In genomic region chr4:23232987-23233386, GRCh38 we compare ENCODE assay signal across 24 cellular contexts.
"Had no signal": no experiment of that assay in that cellular context is flagged by ENCODE, and none has a peak within 500 bp of the region (broad histone marks: within the 10 kb centered on the region; RNA-seq: fewer than 3 reads in every experiment).

No MANE protein-coding gene starts in this region.

- H3K4me1 Mint-ChIP-seq: activated CD4-positive, alpha-beta T cell treated with anti-CD3 and anti-CD28 coated beads, Interleukin-2, amount 10 ng/mL, durations not matched to agents 24 days and 14 days; activated naive CD8-positive, alpha-beta T cell treated with anti-CD3 and anti-CD28 coated beads, Interleukin-2, amount 50 U/mL, for 24 hours; activated T-helper 17 cell treated with anti-CD3 and anti-CD28 coated beads, Interleukin-2, amount 50 U/mL, for 72 hours; memory B cell; stimulated activated naive CD8-positive, alpha-beta T cell treated with anti-CD3 and anti-CD28 coated beads, Interleukin-15, amount 100 ng/mL, for 72 hours had no signal

- H3K27ac Mint-ChIP-seq: activated CD4-positive, alpha-beta T cell treated with anti-CD3 and anti-CD28 coated beads, Interleukin-2, amount 10 ng/mL, durations not matched to agents 24 days and 14 days; activated CD8-positive, alpha-beta T cell treated with anti-CD3 and anti-CD28 coated beads for 36 hours; activated naive CD8-positive, alpha-beta T cell treated with anti-CD3 and anti-CD28 coated beads, Interleukin-2, amount 50 U/mL, for 24 hours; activated T-helper 17 cell treated with anti-CD3 and anti-CD28 coated beads, Interleukin-2, amount 50 U/mL, for 72 hours; memory B cell; natural killer cell treated with Interleukin-12 subunit alpha and Interleukin-12 subunit beta and Interleukin-15 and Interleukin-18, amount 100 ng/mL, for 72 hours; stimulated activated naive CD8-positive, alpha-beta T cell treated with anti-CD3 and anti-CD28 coated beads, Interleukin-15, amount 100 ng/mL, for 72 hours had no signal

- H3K9me3 Mint-ChIP-seq: activated CD4-positive, alpha-beta T cell treated with anti-CD3 and anti-CD28 coated beads, Interleukin-2, amount 10 ng/mL, durations not matched to agents 24 days and 14 days; activated CD8-positive, alpha-beta T cell treated with anti-CD3 and anti-CD28 coated beads for 36 hours; activated naive CD8-positive, alpha-beta T cell treated with anti-CD3 and anti-CD28 coated beads, Interleukin-2, amount 50 U/mL, for 24 hours; activated T-helper 17 cell treated with anti-CD3 and anti-CD28 coated beads, Interleukin-2, amount 50 U/mL, for 72 hours; stimulated activated naive CD8-positive, alpha-beta T cell treated with anti-CD3 and anti-CD28 coated beads, Interleukin-15, amount 100 ng/mL, for 72 hours had no signal

- H3K4me3 ChIP-seq: esophagus muscularis mucosa, pancreas, smooth muscle cell, testis, upper lobe of left lung had no signal

- ATAC-seq: activated CD8-positive, alpha-beta T cell treated with anti-CD3 and anti-CD28 coated beads for 36 hours; activated naive CD8-positive, alpha-beta T cell treated with anti-CD3 and anti-CD28 coated beads, Interleukin-2, amount 50 U/mL, for 24 hours; activated T-helper 17 cell treated with anti-CD3 and anti-CD28 coated beads, Interleukin-2, amount 50 U/mL, for 72 hours; left ventricle myocardium superior; natural killer cell treated with Interleukin-12 subunit alpha and Interleukin-12 subunit beta and Interleukin-15 and Interleukin-18, amount 100 ng/mL, for 72 hours; pancreas; sciatic nerve; stimulated activated naive CD8-positive, alpha-beta T cell treated with anti-CD3 and anti-CD28 coated beads, Interleukin-15, amount 100 ng/mL, for 72 hours had no signal

- H3K27me3 Mint-ChIP-seq: activated CD4-positive, alpha-beta T cell treated with anti-CD3 and anti-CD28 coated beads, Interleukin-2, amount 10 ng/mL, durations not matched to agents 24 days and 14 days; activated CD8-positive, alpha-beta T cell treated with anti-CD3 and anti-CD28 coated beads for 36 hours; activated naive CD8-positive, alpha-beta T cell treated with anti-CD3 and anti-CD28 coated beads, Interleukin-2, amount 50 U/mL, for 24 hours; activated T-helper 17 cell treated with anti-CD3 and anti-CD28 coated beads, Interleukin-2, amount 50 U/mL, for 72 hours; memory B cell; natural killer cell treated with Interleukin-12 subunit alpha and Interleukin-12 subunit beta and Interleukin-15 and Interleukin-18, amount 100 ng/mL, for 72 hours; stimulated activated naive CD8-positive, alpha-beta T cell treated with anti-CD3 and anti-CD28 coated beads, Interleukin-15, amount 100 ng/mL, for 72 hours had no signal

- H3K36me3 Mint-ChIP-seq: memory B cell; natural killer cell treated with Interleukin-12 subunit alpha and Interleukin-12 subunit beta and Interleukin-15 and Interleukin-18, amount 100 ng/mL, for 72 hours had no signal

- H3K4me3 Mint-ChIP-seq: activated CD4-positive, alpha-beta T cell treated with anti-CD3 and anti-CD28 coated beads, Interleukin-2, amount 10 ng/mL, durations not matched to agents 24 days and 14 days; activated CD8-positive, alpha-beta T cell treated with anti-CD3 and anti-CD28 coated beads for 36 hours; activated naive CD8-positive, alpha-beta T cell treated with anti-CD3 and anti-CD28 coated beads, Interleukin-2, amount 50 U/mL, for 24 hours; activated T-helper 17 cell treated with anti-CD3 and anti-CD28 coated beads, Interleukin-2, amount 50 U/mL, for 72 hours; memory B cell; natural killer cell treated with Interleukin-12 subunit alpha and Interleukin-12 subunit beta and Interleukin-15 and Interleukin-18, amount 100 ng/mL, for 72 hours; stimulated activated naive CD8-positive, alpha-beta T cell treated with anti-CD3 and anti-CD28 coated beads, Interleukin-15, amount 100 ng/mL, for 72 hours had no signal

- DNase-seq: activated CD4-positive, alpha-beta T cell treated with anti-CD3 and anti-CD28 coated beads, Interleukin-2, amount 10 ng/mL, durations not matched to agents 24 days and 14 days; activated CD8-positive, alpha-beta T cell treated with anti-CD3 and anti-CD28 coated beads for 36 hours; activated naive CD4-positive, alpha-beta T cell treated with Interleukin-2 at 50 U/mL for 16 hours; activated naive CD8-positive, alpha-beta T cell treated with anti-CD3 and anti-CD28 coated beads, Interleukin-2, amount 50 U/mL, for 24 hours; activated T-cell treated with anti-CD3 and anti-CD28 coated beads, Interleukin-2, amount 50 U/mL, for 1 hour; anterior cingulate cortex; brain microvascular endothelial cell; cortex of kidney; head of caudate nucleus; kidney glomerular epithelial cell; left ventricle myocardium superior; pancreas; stimulated activated CD4-positive, alpha-beta T cell treated with anti-CD3 and anti-CD28 coated beads, Interleukin-4, amount 100 ng/mL, for 1 hour; stimulated activated naive CD8-positive, alpha-beta T cell treated with anti-CD3 and anti-CD28 coated beads, Interleukin-15, amount 100 ng/mL, for 72 hours; T-helper 1 cell; T-helper 9 cell; testis; upper lobe of left lung had no signal
